Comparison of ENCODE assay signal across 13 cellular contexts in genomic region chr4:110480031-110480549, GRCh38. TPM values are rescaled to one million over a fixed set of nuclear protein-coding genes. Genes with fewer than 3 reads are reported as not detected.
DNase-seq lines count a peak whose midpoint lies in the region; ATAC-seq and TF ChIP-seq lines count a peak whose summit lies in the region.
"Had no signal": no experiment of that assay in that cellular context is flagged by ENCODE, and none has a peak within 500 bp of the region (broad histone marks: within the 10 kb centered on the region; RNA-seq: fewer than 3 reads in every experiment).

No MANE protein-coding gene starts in this region.

- TF ChIP-seq POLR2A in lower leg skin (IDR thresholded peaks at IDR 0.05): no peak

- no peak overlapping the region for H3K4me2 ChIP-seq in PC-3 (ENCODE audit: low read length)

- POLR2A ChIA-PET in PC-3 (lab: Charles Lee; ENCODE audit: unreplicated experiment): no interaction called here

- BruUV-seq in PC-3 (replicated peaks; lab: Mats Ljungman, UMichigan): no TSS peak

- TF ChIP-seq CTCF in PC-3 (conservative IDR thresholded peaks at IDR 0.05; ENCODE audit: low read depth, low read length) (peak; percentile 43; the same call in 1 of the 2 replicates), fibroblast of mammary gland (conservative IDR thresholded peaks at IDR 0.05; ENCODE audit: control insufficient read depth, insufficient read depth, low read depth, low read length) (peak; percentile 60), lower leg skin (IDR thresholded peaks at IDR 0.05) (no peak)

- ATAC-seq in PC-3 (peak; percentile 51; the same call in 1 of the 2 replicates), left colon (no peak)

- intact Hi-C loops in PC-3 (cut with micrococcal nuclease) (no loop called here), lower leg skin (cut with DNase I; ENCODE audit: low total_unique reads) (no loop called here), left colon (cut with DNase I, micrococcal nuclease) (no loop called here)

- no peaks in the 10 kb centered on the region for H3K9me3 ChIP-seq in PC-3 (ENCODE audit: low read length)
- H3K9me3 ChIP-seq: ovary had no signal

- no peaks in the 10 kb centered on the region for H3K4me1 ChIP-seq in PC-3 (ENCODE audit: insufficient read depth, low read length)

- DNase-seq in Caki2 (ENCODE audit: low read depth): peak; percentile 33
- DNase-seq in PC-3: peak; percentile 30
- peak; percentile 99 for DNase-seq in fibroblast of mammary gland (ENCODE audit: low read depth)
- DNase-seq in non-pigmented ciliary epithelial cell (ENCODE audit: low read depth): peak; percentile 85
- DNase-seq in NCI-H1694 (lab: John Stamatoyannopoulos, UW): no peak
- no peak for DNase-seq in DMS153 treated with DMSO at 0.1 percent for 48 hours (lab: John Stamatoyannopoulos, UW; ENCODE audit: unreplicated experiment)
- DNase-seq in lower leg skin (ENCODE audit: low spot score in 2 of 2): no peak
- DNase-seq in left colon: no peak
- DNase-seq: activated gamma-delta T cell; DMS53; ovary; stimulated activated CD8-positive, alpha-beta memory T cell treated with anti-CD3 and anti-CD28 coated beads, Interleukin-4, amount 100 ng/mL, for 48 hours; T1000 had no signal

- 65 to 67% methylated on average over 8 of the region's 8 CpGs for WGBS in lower leg skin, 2 donors

- no peak overlapping the region for H3K4me3 ChIP-seq in PC-3 (ENCODE audit: low read length)
- H3K4me3 ChIP-seq in fibroblast of mammary gland (ENCODE audit: control insufficient read depth, low read depth, low read length): no peak overlapping the region
- no peak overlapping the region for H3K4me3 ChIP-seq in lower leg skin (ENCODE audit: low read depth, poor library complexity, severe bottlenecking)
- H3K4me3 ChIP-seq: ovary had no signal

- no peaks in the 10 kb centered on the region for H3K9me2 ChIP-seq in PC-3 (replicated peaks; ENCODE audit: low read length)

- H3K9ac ChIP-seq in PC-3 (ENCODE audit: low read length): no peak overlapping the region

- in situ Hi-C loops in Caki2 (cut with HindIII; ENCODE audit: low pct_unique_long_range_greater_than_20kb, low sequenced_read_pairs): no loop called here

- H3K79me2 ChIP-seq in PC-3 (ENCODE audit: low read length): no peaks in the 10 kb centered on the region

- peaks cover 15% of the 10 kb centered on the region for H3K27me3 ChIP-seq in PC-3 (ENCODE audit: low read length)
- H3K27me3 ChIP-seq: ovary had no signal

- no peak overlapping the region for H2AFZ ChIP-seq in PC-3 (ENCODE audit: low read length)

- no peaks in the 10 kb centered on the region for H3F3A ChIP-seq in PC-3 (ENCODE audit: low read length, unreplicated experiment)

- no peaks in the 10 kb centered on the region for H3K36me3 ChIP-seq in PC-3 (ENCODE audit: low read depth, low read length)
- H3K36me3 ChIP-seq: ovary had no signal

- CTCF ChIA-PET in PC-3 (lab: Charles Lee): no interaction called here

- H4K20me1 ChIP-seq in PC-3 (ENCODE audit: low read length): no peaks in the 10 kb centered on the region

- H3K27ac ChIP-seq in PC-3 (ENCODE audit: low read length): no peak overlapping the region
- H3K27ac ChIP-seq: ovary had no signal

RNA-seq across cellular contexts. Expression of gene ENPEP, which starts 4.1 kb away (rescaled TPM):
- total RNA-seq in Caki2 (2014; rRNA removed; shearing (Covaris generic); ENCODE audit: low replicate concordance): 3.8 and 5.0 TPM in 2 replicates
- total RNA-seq in PC-3 (2014; rRNA removed) (not detected in 2 replicates), lower leg skin (1 to 10 TPM in 3 of 4 donors, under 1 TPM in 1; 0.39 to 3.1 (median 1.9) TPM), left colon (1 to 10 TPM; 1.6 to 2.0 TPM)

Comparison
In these comparisons a context has a peak if more than half of its experiments do, and no peak if none do; other contexts are left out.
1. DNase-seq: peak in Caki2 (single experiment), PC-3 (single experiment), fibroblast of mammary gland (single experiment) and non-pigmented ciliary epithelial cell (single experiment); none in NCI-H1694 (single experiment), DMS153 treated with DMSO at 0.1 percent for 48 hours (single experiment), lower leg skin (0 of 2) and left colon (0 of 2).
2. CTCF ChIP-seq: peak in PC-3 (single experiment) and fibroblast of mammary gland (single experiment); none in lower leg skin (0 of 3).